1 cellular context compared by ENCODE assay signal in the genomic region with DNA sequence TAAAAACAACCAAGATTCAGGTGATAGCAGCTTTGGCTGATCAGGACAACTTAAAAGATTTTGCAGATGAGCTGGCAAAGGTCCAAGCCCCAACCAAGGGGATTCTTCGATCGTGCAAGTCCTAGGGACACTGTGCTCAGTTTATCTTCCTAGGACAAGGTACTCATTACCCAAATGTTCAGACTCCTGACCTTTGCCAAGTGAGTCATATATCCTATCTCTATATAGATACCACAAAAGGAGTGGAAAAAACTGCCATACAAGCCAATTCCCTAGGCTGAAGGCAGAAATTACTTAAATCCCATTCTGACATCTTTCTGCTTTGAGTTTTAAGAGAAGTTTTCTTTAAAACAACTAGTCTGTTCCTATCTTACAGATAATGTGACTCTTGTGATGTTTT.
TF ChIP-seq lines count a peak whose summit lies in the region.

No MANE protein-coding gene starts in this region.

TF ChIP-seq in HepG2, 621 proteins besides CTCF, POLR2A, EP300 and RAD21 (continued from another document and continues in another):
- TF ChIP-seq JDP2 (CRISPR knock-in tag; IDR thresholded peaks at IDR 0.05; ENCODE audit: borderline replicate concordance), result no peak
- TF ChIP-seq SNAI1 (CRISPR knock-in tag; IDR thresholded peaks at IDR 0.05; ENCODE audit: borderline replicate concordance), result no peak
- TF ChIP-seq SIN3A (IDR thresholded peaks at IDR 0.05; ENCODE audit: borderline replicate concordance, low read depth, low read length), result no peak
- no peak for TF ChIP-seq ZNF619 (CRISPR knock-in tag; IDR thresholded peaks at IDR 0.05)
- no peak for TF ChIP-seq ZNF20 (CRISPR knock-in tag; IDR thresholded peaks at IDR 0.05)
- no peak for TF ChIP-seq ZNF678 (CRISPR knock-in tag; IDR thresholded peaks at IDR 0.05)
- peak; percentile 78; the same call in 1 of the 2 replicates for TF ChIP-seq SRF (IDR thresholded peaks at IDR 0.05; ENCODE audit: low read depth, low read length)
- TF ChIP-seq FOXA1 (IDR thresholded peaks at IDR 0.05), result no peak
- TF ChIP-seq FOXA1 (CRISPR knock-in tag; IDR thresholded peaks at IDR 0.05), result no peak
- TF ChIP-seq, protein P1, sequence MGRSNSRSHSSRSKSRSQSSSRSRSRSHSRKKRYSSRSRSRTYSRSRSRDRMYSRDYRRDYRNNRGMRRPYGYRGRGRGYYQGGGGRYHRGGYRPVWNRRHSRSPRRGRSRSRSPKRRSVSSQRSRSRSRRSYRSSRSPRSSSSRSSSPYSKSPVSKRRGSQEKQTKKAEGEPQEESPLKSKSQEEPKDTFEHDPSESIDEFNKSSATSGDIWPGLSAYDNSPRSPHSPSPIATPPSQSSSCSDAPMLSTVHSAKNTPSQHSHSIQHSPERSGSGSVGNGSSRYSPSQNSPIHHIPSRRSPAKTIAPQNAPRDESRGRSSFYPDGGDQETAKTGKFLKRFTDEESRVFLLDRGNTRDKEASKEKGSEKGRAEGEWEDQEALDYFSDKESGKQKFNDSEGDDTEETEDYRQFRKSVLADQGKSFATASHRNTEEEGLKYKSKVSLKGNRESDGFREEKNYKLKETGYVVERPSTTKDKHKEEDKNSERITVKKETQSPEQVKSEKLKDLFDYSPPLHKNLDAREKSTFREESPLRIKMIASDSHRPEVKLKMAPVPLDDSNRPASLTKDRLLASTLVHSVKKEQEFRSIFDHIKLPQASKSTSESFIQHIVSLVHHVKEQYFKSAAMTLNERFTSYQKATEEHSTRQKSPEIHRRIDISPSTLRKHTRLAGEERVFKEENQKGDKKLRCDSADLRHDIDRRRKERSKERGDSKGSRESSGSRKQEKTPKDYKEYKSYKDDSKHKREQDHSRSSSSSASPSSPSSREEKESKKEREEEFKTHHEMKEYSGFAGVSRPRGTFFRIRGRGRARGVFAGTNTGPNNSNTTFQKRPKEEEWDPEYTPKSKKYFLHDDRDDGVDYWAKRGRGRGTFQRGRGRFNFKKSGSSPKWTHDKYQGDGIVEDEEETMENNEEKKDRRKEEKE (IDR thresholded peaks at IDR 0.05), result no peak
- TF ChIP-seq, protein P2, sequence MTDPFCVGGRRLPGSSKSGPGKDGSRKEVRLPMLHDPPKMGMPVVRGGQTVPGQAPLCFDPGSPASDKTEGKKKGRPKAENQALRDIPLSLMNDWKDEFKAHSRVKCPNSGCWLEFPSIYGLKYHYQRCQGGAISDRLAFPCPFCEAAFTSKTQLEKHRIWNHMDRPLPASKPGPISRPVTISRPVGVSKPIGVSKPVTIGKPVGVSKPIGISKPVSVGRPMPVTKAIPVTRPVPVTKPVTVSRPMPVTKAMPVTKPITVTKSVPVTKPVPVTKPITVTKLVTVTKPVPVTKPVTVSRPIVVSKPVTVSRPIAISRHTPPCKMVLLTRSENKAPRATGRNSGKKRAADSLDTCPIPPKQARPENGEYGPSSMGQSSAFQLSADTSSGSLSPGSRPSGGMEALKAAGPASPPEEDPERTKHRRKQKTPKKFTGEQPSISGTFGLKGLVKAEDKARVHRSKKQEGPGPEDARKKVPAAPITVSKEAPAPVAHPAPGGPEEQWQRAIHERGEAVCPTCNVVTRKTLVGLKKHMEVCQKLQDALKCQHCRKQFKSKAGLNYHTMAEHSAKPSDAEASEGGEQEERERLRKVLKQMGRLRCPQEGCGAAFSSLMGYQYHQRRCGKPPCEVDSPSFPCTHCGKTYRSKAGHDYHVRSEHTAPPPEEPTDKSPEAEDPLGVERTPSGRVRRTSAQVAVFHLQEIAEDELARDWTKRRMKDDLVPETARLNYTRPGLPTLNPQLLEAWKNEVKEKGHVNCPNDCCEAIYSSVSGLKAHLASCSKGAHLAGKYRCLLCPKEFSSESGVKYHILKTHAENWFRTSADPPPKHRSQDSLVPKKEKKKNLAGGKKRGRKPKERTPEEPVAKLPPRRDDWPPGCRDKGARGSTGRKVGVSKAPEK (CRISPR knock-in tag; IDR thresholded peaks at IDR 0.05; ENCODE audit: borderline replicate concordance), result no peak
- no peak for TF ChIP-seq MAZ (IDR thresholded peaks at IDR 0.05; ENCODE audit: borderline replicate concordance, low read depth, low read length)
- no peak for TF ChIP-seq MAZ (CRISPR knock-in tag; IDR thresholded peaks at IDR 0.05; ENCODE audit: low read depth)
- no peak for TF ChIP-seq NCOA5 (CRISPR knock-in tag; IDR thresholded peaks at IDR 0.05)
- TF ChIP-seq, protein P3, sequence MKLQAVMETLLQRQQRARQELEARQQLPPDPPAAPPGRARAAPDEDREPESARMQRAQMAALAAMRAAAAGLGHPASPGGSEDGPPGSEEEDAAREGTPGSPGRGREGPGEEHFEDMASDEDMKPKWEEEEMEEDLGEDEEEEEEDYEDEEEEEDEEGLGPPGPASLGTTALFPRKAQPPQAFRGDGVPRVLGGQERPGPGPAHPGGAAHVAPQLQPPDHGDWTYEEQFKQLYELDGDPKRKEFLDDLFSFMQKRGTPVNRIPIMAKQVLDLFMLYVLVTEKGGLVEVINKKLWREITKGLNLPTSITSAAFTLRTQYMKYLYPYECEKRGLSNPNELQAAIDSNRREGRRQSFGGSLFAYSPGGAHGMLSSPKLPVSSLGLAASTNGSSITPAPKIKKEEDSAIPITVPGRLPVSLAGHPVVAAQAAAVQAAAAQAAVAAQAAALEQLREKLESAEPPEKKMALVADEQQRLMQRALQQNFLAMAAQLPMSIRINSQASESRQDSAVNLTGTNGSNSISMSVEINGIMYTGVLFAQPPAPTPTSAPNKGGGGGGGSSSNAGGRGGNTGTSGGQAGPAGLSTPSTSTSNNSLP (IDR thresholded peaks at IDR 0.05; ENCODE audit: low read depth, low read length), result peak; percentile 71
- TF ChIP-seq, protein P4, sequence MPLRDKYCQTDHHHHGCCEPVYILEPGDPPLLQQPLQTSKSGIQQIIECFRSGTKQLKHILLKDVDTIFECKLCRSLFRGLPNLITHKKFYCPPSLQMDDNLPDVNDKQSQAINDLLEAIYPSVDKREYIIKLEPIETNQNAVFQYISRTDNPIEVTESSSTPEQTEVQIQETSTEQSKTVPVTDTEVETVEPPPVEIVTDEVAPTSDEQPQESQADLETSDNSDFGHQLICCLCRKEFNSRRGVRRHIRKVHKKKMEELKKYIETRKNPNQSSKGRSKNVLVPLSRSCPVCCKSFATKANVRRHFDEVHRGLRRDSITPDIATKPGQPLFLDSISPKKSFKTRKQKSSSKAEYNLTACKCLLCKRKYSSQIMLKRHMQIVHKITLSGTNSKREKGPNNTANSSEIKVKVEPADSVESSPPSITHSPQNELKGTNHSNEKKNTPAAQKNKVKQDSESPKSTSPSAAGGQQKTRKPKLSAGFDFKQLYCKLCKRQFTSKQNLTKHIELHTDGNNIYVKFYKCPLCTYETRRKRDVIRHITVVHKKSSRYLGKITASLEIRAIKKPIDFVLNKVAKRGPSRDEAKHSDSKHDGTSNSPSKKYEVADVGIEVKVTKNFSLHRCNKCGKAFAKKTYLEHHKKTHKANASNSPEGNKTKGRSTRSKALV (CRISPR knock-in tag; IDR thresholded peaks at IDR 0.05), result no peak
- TF ChIP-seq ZSCAN12 (CRISPR knock-in tag; IDR thresholded peaks at IDR 0.05), result no peak
- TF ChIP-seq MXI1 (IDR thresholded peaks at IDR 0.05; ENCODE audit: borderline replicate concordance, low read depth, low read length), result no peak; the same call in 2 of the 3 replicates
- TF ChIP-seq NR2F2 (IDR thresholded peaks at IDR 0.05; ENCODE audit: borderline replicate concordance, low read depth), result no peak
- TF ChIP-seq, protein P5, sequence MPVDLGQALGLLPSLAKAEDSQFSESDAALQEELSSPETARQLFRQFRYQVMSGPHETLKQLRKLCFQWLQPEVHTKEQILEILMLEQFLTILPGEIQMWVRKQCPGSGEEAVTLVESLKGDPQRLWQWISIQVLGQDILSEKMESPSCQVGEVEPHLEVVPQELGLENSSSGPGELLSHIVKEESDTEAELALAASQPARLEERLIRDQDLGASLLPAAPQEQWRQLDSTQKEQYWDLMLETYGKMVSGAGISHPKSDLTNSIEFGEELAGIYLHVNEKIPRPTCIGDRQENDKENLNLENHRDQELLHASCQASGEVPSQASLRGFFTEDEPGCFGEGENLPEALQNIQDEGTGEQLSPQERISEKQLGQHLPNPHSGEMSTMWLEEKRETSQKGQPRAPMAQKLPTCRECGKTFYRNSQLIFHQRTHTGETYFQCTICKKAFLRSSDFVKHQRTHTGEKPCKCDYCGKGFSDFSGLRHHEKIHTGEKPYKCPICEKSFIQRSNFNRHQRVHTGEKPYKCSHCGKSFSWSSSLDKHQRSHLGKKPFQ (CRISPR knock-in tag; IDR thresholded peaks at IDR 0.05; ENCODE audit: insufficient replicate concordance), result no peak
- no peak for TF ChIP-seq BHLHE40 (IDR thresholded peaks at IDR 0.05; ENCODE audit: low read length)
- no peak for TF ChIP-seq ZNF75D (CRISPR knock-in tag; IDR thresholded peaks at IDR 0.05; ENCODE audit: borderline replicate concordance)
- TF ChIP-seq, protein P6, sequence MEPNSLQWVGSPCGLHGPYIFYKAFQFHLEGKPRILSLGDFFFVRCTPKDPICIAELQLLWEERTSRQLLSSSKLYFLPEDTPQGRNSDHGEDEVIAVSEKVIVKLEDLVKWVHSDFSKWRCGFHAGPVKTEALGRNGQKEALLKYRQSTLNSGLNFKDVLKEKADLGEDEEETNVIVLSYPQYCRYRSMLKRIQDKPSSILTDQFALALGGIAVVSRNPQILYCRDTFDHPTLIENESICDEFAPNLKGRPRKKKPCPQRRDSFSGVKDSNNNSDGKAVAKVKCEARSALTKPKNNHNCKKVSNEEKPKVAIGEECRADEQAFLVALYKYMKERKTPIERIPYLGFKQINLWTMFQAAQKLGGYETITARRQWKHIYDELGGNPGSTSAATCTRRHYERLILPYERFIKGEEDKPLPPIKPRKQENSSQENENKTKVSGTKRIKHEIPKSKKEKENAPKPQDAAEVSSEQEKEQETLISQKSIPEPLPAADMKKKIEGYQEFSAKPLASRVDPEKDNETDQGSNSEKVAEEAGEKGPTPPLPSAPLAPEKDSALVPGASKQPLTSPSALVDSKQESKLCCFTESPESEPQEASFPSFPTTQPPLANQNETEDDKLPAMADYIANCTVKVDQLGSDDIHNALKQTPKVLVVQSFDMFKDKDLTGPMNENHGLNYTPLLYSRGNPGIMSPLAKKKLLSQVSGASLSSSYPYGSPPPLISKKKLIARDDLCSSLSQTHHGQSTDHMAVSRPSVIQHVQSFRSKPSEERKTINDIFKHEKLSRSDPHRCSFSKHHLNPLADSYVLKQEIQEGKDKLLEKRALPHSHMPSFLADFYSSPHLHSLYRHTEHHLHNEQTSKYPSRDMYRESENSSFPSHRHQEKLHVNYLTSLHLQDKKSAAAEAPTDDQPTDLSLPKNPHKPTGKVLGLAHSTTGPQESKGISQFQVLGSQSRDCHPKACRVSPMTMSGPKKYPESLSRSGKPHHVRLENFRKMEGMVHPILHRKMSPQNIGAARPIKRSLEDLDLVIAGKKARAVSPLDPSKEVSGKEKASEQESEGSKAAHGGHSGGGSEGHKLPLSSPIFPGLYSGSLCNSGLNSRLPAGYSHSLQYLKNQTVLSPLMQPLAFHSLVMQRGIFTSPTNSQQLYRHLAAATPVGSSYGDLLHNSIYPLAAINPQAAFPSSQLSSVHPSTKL (CRISPR knock-in tag; IDR thresholded peaks at IDR 0.05), result peak; percentile 70
- TF ChIP-seq, protein P7, sequence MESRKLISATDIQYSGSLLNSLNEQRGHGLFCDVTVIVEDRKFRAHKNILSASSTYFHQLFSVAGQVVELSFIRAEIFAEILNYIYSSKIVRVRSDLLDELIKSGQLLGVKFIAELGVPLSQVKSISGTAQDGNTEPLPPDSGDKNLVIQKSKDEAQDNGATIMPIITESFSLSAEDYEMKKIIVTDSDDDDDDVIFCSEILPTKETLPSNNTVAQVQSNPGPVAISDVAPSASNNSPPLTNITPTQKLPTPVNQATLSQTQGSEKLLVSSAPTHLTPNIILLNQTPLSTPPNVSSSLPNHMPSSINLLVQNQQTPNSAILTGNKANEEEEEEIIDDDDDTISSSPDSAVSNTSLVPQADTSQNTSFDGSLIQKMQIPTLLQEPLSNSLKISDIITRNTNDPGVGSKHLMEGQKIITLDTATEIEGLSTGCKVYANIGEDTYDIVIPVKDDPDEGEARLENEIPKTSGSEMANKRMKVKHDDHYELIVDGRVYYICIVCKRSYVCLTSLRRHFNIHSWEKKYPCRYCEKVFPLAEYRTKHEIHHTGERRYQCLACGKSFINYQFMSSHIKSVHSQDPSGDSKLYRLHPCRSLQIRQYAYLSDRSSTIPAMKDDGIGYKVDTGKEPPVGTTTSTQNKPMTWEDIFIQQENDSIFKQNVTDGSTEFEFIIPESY (CRISPR knock-in tag; IDR thresholded peaks at IDR 0.05), result no peak
- no peak for TF ChIP-seq TSC22D2 (CRISPR knock-in tag; IDR thresholded peaks at IDR 0.05; ENCODE audit: borderline replicate concordance)
- no peak for TF ChIP-seq ZNF33B (CRISPR knock-in tag; IDR thresholded peaks at IDR 0.05)
- no peak for TF ChIP-seq ZNF781 (CRISPR knock-in tag; IDR thresholded peaks at IDR 0.05; ENCODE audit: borderline replicate concordance, not compliant biosample characterization)
- no peak for TF ChIP-seq ZBTB21 (CRISPR knock-in tag; IDR thresholded peaks at IDR 0.05)
- TF ChIP-seq, protein P8, sequence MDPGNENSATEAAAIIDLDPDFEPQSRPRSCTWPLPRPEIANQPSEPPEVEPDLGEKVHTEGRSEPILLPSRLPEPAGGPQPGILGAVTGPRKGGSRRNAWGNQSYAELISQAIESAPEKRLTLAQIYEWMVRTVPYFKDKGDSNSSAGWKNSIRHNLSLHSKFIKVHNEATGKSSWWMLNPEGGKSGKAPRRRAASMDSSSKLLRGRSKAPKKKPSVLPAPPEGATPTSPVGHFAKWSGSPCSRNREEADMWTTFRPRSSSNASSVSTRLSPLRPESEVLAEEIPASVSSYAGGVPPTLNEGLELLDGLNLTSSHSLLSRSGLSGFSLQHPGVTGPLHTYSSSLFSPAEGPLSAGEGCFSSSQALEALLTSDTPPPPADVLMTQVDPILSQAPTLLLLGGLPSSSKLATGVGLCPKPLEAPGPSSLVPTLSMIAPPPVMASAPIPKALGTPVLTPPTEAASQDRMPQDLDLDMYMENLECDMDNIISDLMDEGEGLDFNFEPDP (CRISPR knock-in tag; conservative IDR thresholded peaks at IDR 0.05), result no peak
- no peak for TF ChIP-seq ZNF878 (CRISPR knock-in tag; IDR thresholded peaks at IDR 0.05)
- TF ChIP-seq, protein P9, sequence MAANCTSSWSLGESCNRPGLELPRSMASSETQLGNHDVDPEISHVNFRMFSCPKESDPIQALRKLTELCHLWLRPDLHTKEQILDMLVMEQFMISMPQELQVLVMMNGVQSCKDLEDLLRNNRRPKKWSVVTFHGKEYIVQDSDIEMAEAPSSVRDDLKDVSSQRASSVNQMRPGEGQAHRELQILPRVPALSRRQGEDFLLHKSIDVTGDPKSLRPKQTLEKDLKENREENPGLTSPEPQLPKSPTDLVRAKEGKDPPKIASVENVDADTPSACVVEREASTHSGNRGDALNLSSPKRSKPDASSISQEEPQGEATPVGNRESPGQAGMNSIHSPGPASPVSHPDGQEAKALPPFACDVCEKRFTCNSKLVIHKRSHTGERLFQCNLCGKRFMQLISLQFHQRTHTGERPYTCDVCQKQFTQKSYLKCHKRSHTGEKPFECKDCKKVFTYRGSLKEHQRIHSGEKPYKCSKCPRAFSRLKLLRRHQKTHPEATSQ (CRISPR knock-in tag; IDR thresholded peaks at IDR 0.05; ENCODE audit: borderline replicate concordance), result no peak
- TF ChIP-seq SMAD3 (CRISPR knock-in tag; IDR thresholded peaks at IDR 0.05), result peak; percentile 44; the same call in 1 of the 2 replicates
- TF ChIP-seq FOSL2 (CRISPR knock-in tag; IDR thresholded peaks at IDR 0.05), result peak; percentile 93
- no peak for TF ChIP-seq ADNP (CRISPR knock-in tag; IDR thresholded peaks at IDR 0.05)
- TF ChIP-seq, protein P10, sequence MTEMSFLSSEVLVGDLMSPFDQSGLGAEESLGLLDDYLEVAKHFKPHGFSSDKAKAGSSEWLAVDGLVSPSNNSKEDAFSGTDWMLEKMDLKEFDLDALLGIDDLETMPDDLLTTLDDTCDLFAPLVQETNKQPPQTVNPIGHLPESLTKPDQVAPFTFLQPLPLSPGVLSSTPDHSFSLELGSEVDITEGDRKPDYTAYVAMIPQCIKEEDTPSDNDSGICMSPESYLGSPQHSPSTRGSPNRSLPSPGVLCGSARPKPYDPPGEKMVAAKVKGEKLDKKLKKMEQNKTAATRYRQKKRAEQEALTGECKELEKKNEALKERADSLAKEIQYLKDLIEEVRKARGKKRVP (CRISPR knock-in tag; IDR thresholded peaks at IDR 0.05), result no peak
- TF ChIP-seq PRMT3 (CRISPR knock-in tag; IDR thresholded peaks at IDR 0.05; ENCODE audit: borderline replicate concordance, low read depth), result no peak
- TF ChIP-seq ISX (CRISPR knock-in tag; conservative IDR thresholded peaks at IDR 0.05), result no peak
